8 cellular contexts compared by ENCODE assay signal in genomic region chr15:36501063-36501678, GRCh38.
DNase-seq lines count a peak whose midpoint lies in the region; ATAC-seq and TF ChIP-seq lines count a peak whose summit lies in the region.

No MANE protein-coding gene starts in this region.

- no peak overlapping the region for H3K4me3 Mint-ChIP-seq in activated naive CD4-positive, alpha-beta T cell treated with anti-CD3 and anti-CD28 coated beads for 36 hours
- no peak overlapping the region for H3K4me3 Mint-ChIP-seq in HFFc6
- H3K4me3 Mint-ChIP-seq in activated T-helper 2 cell treated with anti-CD3 and anti-CD28 coated beads, Interferon-gamma antibody, Interleukin-2, Interleukin-4, amounts not matched to agents 10 μg/mL and 5 μg/mL and 100 μg/mL, durations not matched to agents 14 hours and 24 hours and 36 hours (ENCODE audit: low read depth): no peak overlapping the region

- H3K27me3 Mint-ChIP-seq in activated naive CD4-positive, alpha-beta T cell treated with anti-CD3 and anti-CD28 coated beads for 36 hours (ENCODE audit: low read depth): peaks cover 9% of the 10 kb centered on the region
- no peaks in the 10 kb centered on the region for H3K27me3 Mint-ChIP-seq in HFFc6 (ENCODE audit: insufficient read depth)
- H3K27me3 Mint-ChIP-seq in activated T-helper 2 cell treated with anti-CD3 and anti-CD28 coated beads, Interferon-gamma antibody, Interleukin-2, Interleukin-4, amounts not matched to agents 10 μg/mL and 5 μg/mL and 100 μg/mL, durations not matched to agents 14 hours and 24 hours and 36 hours (ENCODE audit: low read depth): peaks cover 4% of the 10 kb centered on the region

- no peaks in the 10 kb centered on the region for H3K4me1 Mint-ChIP-seq in activated naive CD4-positive, alpha-beta T cell treated with anti-CD3 and anti-CD28 coated beads for 36 hours (ENCODE audit: low read depth)
- peaks cover 55% of the 10 kb centered on the region for H3K4me1 Mint-ChIP-seq in HFFc6 (ENCODE audit: low read depth)
- H3K4me1 Mint-ChIP-seq in activated T-helper 2 cell treated with anti-CD3 and anti-CD28 coated beads, Interferon-gamma antibody, Interleukin-2, Interleukin-4, amounts not matched to agents 10 μg/mL and 5 μg/mL and 100 μg/mL, durations not matched to agents 14 hours and 24 hours and 36 hours (ENCODE audit: low read depth): no peaks in the 10 kb centered on the region

- H3K27ac Mint-ChIP-seq in activated naive CD4-positive, alpha-beta T cell treated with anti-CD3 and anti-CD28 coated beads for 36 hours: no peak overlapping the region
- peak overlapping the region; percentile 56 for H3K27ac Mint-ChIP-seq in HFFc6
- no peak overlapping the region for H3K27ac Mint-ChIP-seq in activated T-helper 2 cell treated with anti-CD3 and anti-CD28 coated beads, Interferon-gamma antibody, Interleukin-2, Interleukin-4, amounts not matched to agents 10 μg/mL and 5 μg/mL and 100 μg/mL, durations not matched to agents 14 hours and 24 hours and 36 hours

- TF ChIP-seq CTCF in HFFc6 (IDR thresholded peaks at IDR 0.05): peak; percentile 88

- peak; percentile 34 for DNase-seq in activated naive CD4-positive, alpha-beta T cell treated with anti-CD3 and anti-CD28 coated beads for 36 hours
- DNase-seq in activated naive CD4-positive, alpha-beta T cell (lab: John Stamatoyannopoulos, UW): no peak
- peak; percentile 68 for DNase-seq in HFFc6
- peak; percentile 30 for DNase-seq in NCI-H1105 (lab: John Stamatoyannopoulos, UW)
- peak; percentile 81 for DNase-seq in SK-N-DZ (ENCODE audit: low spot score)
- DNase-seq in myocyte (ENCODE audit: low read depth): peak; percentile 80
- DNase-seq in activated T-helper 2 cell treated with anti-CD3 and anti-CD28 coated beads, Interferon-gamma antibody, Interleukin-2, Interleukin-4, amounts not matched to agents 10 μg/mL and 5 μg/mL and 100 μg/mL, durations not matched to agents 14 hours and 24 hours and 36 hours (ENCODE audit: low spot score): no peak

- CTCF ChIA-PET in activated naive CD4-positive, alpha-beta T cell treated with anti-CD3 and anti-CD28 coated beads for 36 hours (lab: Charles Lee): interaction anchor here (0.9 to 1.7 kb wide), 2 partner anchors 9 to 631 kb away, joined by 3 to 4 read pairs; no protein-coding TSS in a partner anchor

- peak; percentile 69 for ATAC-seq in esophagus mucosa

- intact Hi-C loops in activated naive CD4-positive, alpha-beta T cell treated with anti-CD3 and anti-CD28 coated beads for 36 hours (cut with micrococcal nuclease): loop anchor here (1.0 to 10.0 kb wide), 6 partner anchors 64 to 1379 kb away; no protein-coding TSS in a partner anchor
- intact Hi-C loops in activated T-helper 2 cell treated with anti-CD3 and anti-CD28 coated beads, Interferon-gamma antibody, Interleukin-2, Interleukin-4, amounts not matched to agents 10 μg/mL and 5 μg/mL and 100 μg/mL, durations not matched to agents 14 hours and 24 hours and 36 hours (cut with micrococcal nuclease): no loop called here

- no peaks in the 10 kb centered on the region for H3K36me3 Mint-ChIP-seq in activated naive CD4-positive, alpha-beta T cell treated with anti-CD3 and anti-CD28 coated beads for 36 hours (ENCODE audit: low read depth)
- no peaks in the 10 kb centered on the region for H3K36me3 Mint-ChIP-seq in HFFc6 (ENCODE audit: low read depth)
- H3K36me3 Mint-ChIP-seq in activated T-helper 2 cell treated with anti-CD3 and anti-CD28 coated beads, Interferon-gamma antibody, Interleukin-2, Interleukin-4, amounts not matched to agents 10 μg/mL and 5 μg/mL and 100 μg/mL, durations not matched to agents 14 hours and 24 hours and 36 hours (ENCODE audit: low read depth): no peaks in the 10 kb centered on the region

- H3K9me3 Mint-ChIP-seq in activated naive CD4-positive, alpha-beta T cell treated with anti-CD3 and anti-CD28 coated beads for 36 hours: no peaks in the 10 kb centered on the region
- H3K9me3 Mint-ChIP-seq in HFFc6: no peaks in the 10 kb centered on the region
- no peaks in the 10 kb centered on the region for H3K9me3 Mint-ChIP-seq in activated T-helper 2 cell treated with anti-CD3 and anti-CD28 coated beads, Interferon-gamma antibody, Interleukin-2, Interleukin-4, amounts not matched to agents 10 μg/mL and 5 μg/mL and 100 μg/mL, durations not matched to agents 14 hours and 24 hours and 36 hours

Comparison
In these comparisons a context has a peak if more than half of its experiments do, and no peak if none do; other contexts are left out.
1. DNase-seq: peak in activated naive CD4-positive, alpha-beta T cell treated with anti-CD3 and anti-CD28 coated beads for 36 hours (single experiment), HFFc6 (single experiment), NCI-H1105 (single experiment), SK-N-DZ (single experiment) and myocyte (single experiment); none in activated naive CD4-positive, alpha-beta T cell (0 of 4) and activated T-helper 2 cell treated with anti-CD3 and anti-CD28 coated beads, Interferon-gamma antibody, Interleukin-2, Interleukin-4, amounts not matched to agents 10 μg/mL and 5 μg/mL and 100 μg/mL, durations not matched to agents 14 hours and 24 hours and 36 hours (single experiment).